8 cellular contexts compared by ENCODE assay signal in the genomic region with DNA sequence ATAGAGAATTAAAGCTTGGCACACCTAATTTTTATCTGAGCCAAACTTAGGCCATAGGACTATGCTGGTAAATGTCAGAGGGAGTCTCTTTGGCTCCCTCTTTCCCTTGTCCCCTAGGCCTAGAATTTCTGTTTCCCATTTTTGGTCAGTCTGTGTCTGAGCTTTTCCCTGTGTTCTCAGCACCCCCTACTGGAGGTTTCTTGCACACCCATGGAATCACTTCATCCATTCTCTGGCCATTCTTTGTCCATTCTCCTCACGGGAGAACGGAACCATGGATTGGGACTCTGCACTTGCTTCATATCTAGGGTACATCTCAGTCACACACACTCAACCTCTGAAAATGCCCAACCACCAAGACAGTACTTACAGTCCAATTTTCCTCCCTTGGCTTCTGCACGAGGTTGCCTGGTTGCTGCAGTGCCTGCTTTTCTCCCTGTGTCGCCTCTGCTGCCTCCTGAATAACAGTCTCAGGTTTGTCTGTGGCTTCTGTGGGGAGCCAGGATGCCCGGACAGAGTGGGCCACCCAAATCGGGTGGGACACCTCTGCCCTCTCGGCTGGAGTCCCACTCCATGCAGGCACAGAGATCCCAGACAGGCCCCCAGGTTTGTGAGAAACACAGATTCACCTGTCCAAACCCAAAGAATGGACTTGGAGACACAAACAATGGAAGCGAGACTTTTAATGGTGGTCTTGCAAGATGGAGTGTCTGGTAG. TPM values are rescaled to one million over a fixed set of nuclear protein-coding genes. Genes with fewer than 3 reads are reported as not detected.
DNase-seq lines count a peak whose midpoint lies in the region; ATAC-seq, FAIRE-seq and TF ChIP-seq lines count a peak whose summit lies in the region.

No MANE protein-coding gene starts in this region.

- no peak overlapping the region for H3K18ac ChIP-seq in H1 (ENCODE audit: extremely low read depth, low read length)

- no peak overlapping the region for H3K4ac ChIP-seq in H1 (replicated peaks; ENCODE audit: insufficient read length, low read depth, low read length)

- ATAC-seq in HG03457 (IDR thresholded peaks at IDR 0.05; ENCODE audit: unreplicated experiment): no peak

- H3K4me1 ChIP-seq in Peyer's patch (no peaks in the 10 kb centered on the region), H1 (replicated peaks in 1 of 4; ENCODE audit: control insufficient read depth in 3 of 4, insufficient read depth in 4 of 4, low read length in 3 of 4) (peaks cover 0 to 3% (median 0%) of the 10 kb centered on the region in 4 experiments; a peak in 1 of 7 replicates)

- H3K27ac ChIP-seq in Peyer's patch (no peak overlapping the region), H1 (ENCODE audit: low read depth, low read length) (no peak overlapping the region)

- H2BK15ac ChIP-seq in H1 (ENCODE audit: low read length): no peak overlapping the region

- H2AFZ ChIP-seq in H1 (ENCODE audit: low read length): no peak overlapping the region

- H3K9me3 ChIP-seq in Peyer's patch (no peaks in the 10 kb centered on the region), H1 (ENCODE audit: insufficient read depth in 2 of 2, low read depth in 1 of 2, low read length in 1 of 2) (0 out of 4 replicates have a peak, but pooled peaks cover 0 to 5% of the 10 kb centered on the region in 2 experiments)

- no peak overlapping the region for H4K5ac ChIP-seq in H1 (ENCODE audit: insufficient read length, low read depth, low read length)

- H2BK5ac ChIP-seq in H1 (ENCODE audit: low read depth, low read length): no peak overlapping the region; the same call in 1 of the 2 replicates

- no peak for TF ChIP-seq POLR2A in GM12892 (IDR thresholded peaks at IDR 0.05; ENCODE audit: low read depth, low read length)
- TF ChIP-seq POLR2A in Peyer's patch (IDR thresholded peaks at IDR 0.05): no peak
- TF ChIP-seq POLR2A in H1 (IDR thresholded peaks at IDR 0.05; ENCODE audit: control extremely low read depth in 1 of 2, low read depth in 2 of 2, low read length in 2 of 2): no peak

- TF ChIP-seq RAD21 in H1 (IDR thresholded peaks at IDR 0.05 in 1 of 2, conservative IDR thresholded peaks at IDR 0.05 in 1 of 2; ENCODE audit: low read depth in 2 of 2, low read length in 2 of 2): peak; percentile 91 to 92

- TF ChIP-seq CTCF in Peyer's patch (IDR thresholded peaks at IDR 0.05): peak; percentile 22 to 85 (median 66)
- TF ChIP-seq CTCF in H1 (IDR thresholded peaks at IDR 0.05; ENCODE audit: control extremely low read depth in 1 of 3, insufficient read depth in 1 of 3, low read depth in 1 of 3, low read length in 3 of 3): peak; percentile 38 to 84 (median 77)

- H3K36me3 ChIP-seq in Peyer's patch (no peaks in the 10 kb centered on the region), H1 (ENCODE audit: control insufficient read depth in 2 of 4, insufficient read depth in 4 of 4, low read length in 3 of 4) (peaks cover 0 to 14% (median 2%) of the 10 kb centered on the region in 4 experiments; a peak in 6 of 8 replicates)

- DNase-seq in Ammon's horn (ENCODE audit: low spot score) (peak; percentile 62), GM12892 (ENCODE audit: insufficient read length) (no peak), Peyer's patch (peak in 2 of 3 donors; percentile 28 to 80), H1 (ENCODE audit: low read depth in 1 of 2, low spot score in 2 of 2) (peak; percentile 10 to 78), midbrain (lab: John Stamatoyannopoulos, UW) (peak; percentile 42), NCI-H345 (lab: John Stamatoyannopoulos, UW) (no peak), HuH-7.5 (ENCODE audit: low spot score) (no peak)

- no peak overlapping the region for H2BK12ac ChIP-seq in H1 (ENCODE audit: low read depth, low read length)

- H3K4me2 ChIP-seq in H1 (ENCODE audit: insufficient read depth in 1 of 2, low read depth in 2 of 2, low read length in 2 of 2): no peak overlapping the region

- no peaks in the 10 kb centered on the region for H4K20me1 ChIP-seq in H1 (replicated peaks in 1 of 2; ENCODE audit: control insufficient read depth in 1 of 2, insufficient read depth in 2 of 2, low read length in 2 of 2)

- no peaks in the 10 kb centered on the region for H3K23me2 ChIP-seq in H1 (ENCODE audit: low read depth, low read length)

- H4K91ac ChIP-seq in H1 (replicated peaks; ENCODE audit: insufficient read length, low read length): no peak overlapping the region

- no peak for TF ChIP-seq EP300 in H1 (IDR thresholded peaks at IDR 0.05; ENCODE audit: borderline replicate concordance in 1 of 2, low read depth in 2 of 2, low read length in 2 of 2)

- no peak overlapping the region for H2AK5ac ChIP-seq in H1 (ENCODE audit: low read depth, low read length)

- H3K79me1 ChIP-seq in H1 (ENCODE audit: low read depth, low read length): no peaks in the 10 kb centered on the region

- POLR2A ChIA-PET in H1 (lab: Charles Lee; ENCODE audit: partially characterized antibody): no interaction called here

- FAIRE-seq in GM12892 (lab: Jason Lieb, UNC) (peak; percentile 70), H1 (lab: Jason Lieb, UNC) (peak; percentile 92)

- no peak overlapping the region for H3K14ac ChIP-seq in H1 (ENCODE audit: insufficient read length)

- no peak overlapping the region for H3K9ac ChIP-seq in H1 (replicated peaks in 1 of 4; ENCODE audit: extremely low read depth in 1 of 4, low read depth in 3 of 4, low read length in 3 of 4)

- 86% methylated on average over 8 of the region's 8 CpGs; no CpG with 5 or more reads in 1 of the 2 experiments for WGBS in H1 (ENCODE audit: extremely low coverage in 1 of 2, insufficient coverage in 1 of 2, insufficient read length in 1 of 2, insufficient replicate concordance in 2 of 2, low coverage in 1 of 2, low lambda C conversion rate in 2 of 2, missing lambda C conversion rate in 1 of 2), 2 experiments

- no peak overlapping the region for H3K23ac ChIP-seq in H1 (ENCODE audit: insufficient read length)

- H4K8ac ChIP-seq in H1 (ENCODE audit: extremely low read depth, insufficient read depth, low read length): peak overlapping the region; percentile 3; the same call in 1 of the 2 replicates

- H3K4me3 ChIP-seq in Peyer's patch: no peak overlapping the region
- H3K4me3 ChIP-seq in H1 (ENCODE audit: extremely low read depth in 1 of 4, insufficient read depth in 2 of 4, low read depth in 3 of 4, low read length in 4 of 4): no peak overlapping the region

- no peaks in the 10 kb centered on the region; a peak in 1 of 4 replicates for H3K79me2 ChIP-seq in H1 (ENCODE audit: control insufficient read depth in 1 of 2, insufficient read depth in 2 of 2, low read length in 2 of 2)

- no peaks in the 10 kb centered on the region for H3K27me3 ChIP-seq in Peyer's patch
- no peaks in the 10 kb centered on the region for H3K27me3 ChIP-seq in H1 (replicated peaks in 1 of 4; ENCODE audit: control insufficient read depth in 3 of 4, extremely low read depth in 1 of 4, insufficient read depth in 3 of 4, low read length in 3 of 4)

- CTCF ChIA-PET in H1 (lab: Charles Lee; ENCODE audit: partially characterized antibody): interaction anchor here (0.6 to 2.3 kb wide), 17 partner anchors 10 to 1100 kb away, joined by 3 to 13 read pairs (median 4); no protein-coding TSS in a partner anchor

- no peak overlapping the region for H3K56ac ChIP-seq in H1 (replicated peaks; ENCODE audit: insufficient read length, low read depth, low read length)

- no peak overlapping the region for H2BK20ac ChIP-seq in H1 (ENCODE audit: low read length)

- no peak overlapping the region for H2BK120ac ChIP-seq in H1 (replicated peaks; ENCODE audit: low read depth, low read length)

TF ChIP-seq in H1, 55 proteins besides CTCF, POLR2A, EP300 and RAD21:
- TF ChIP-seq KDM1A (IDR thresholded peaks at IDR 0.05; ENCODE audit: borderline replicate concordance, low read length) (no peak), YY1 (IDR thresholded peaks at IDR 0.05; ENCODE audit: low read depth, low read length) (no peak), GABPA (IDR thresholded peaks at IDR 0.05; ENCODE audit: borderline replicate concordance, insufficient read depth, low read length) (no peak), GTF2F1 (IDR thresholded peaks at IDR 0.05; ENCODE audit: borderline replicate concordance, low read depth, low read length) (no peak), RXRA (IDR thresholded peaks at IDR 0.05; ENCODE audit: insufficient read depth, low read depth, low read length) (no peak), SUZ12 (IDR thresholded peaks at IDR 0.05; ENCODE audit: low read length) (no peak), KDM4A (IDR thresholded peaks at IDR 0.05; ENCODE audit: low read depth, low read length, severe bottlenecking) (no peak), TBP (IDR thresholded peaks at IDR 0.05; ENCODE audit: low read depth, low read length) (no peak), NANOG (IDR thresholded peaks at IDR 0.05; ENCODE audit: insufficient read depth, low read depth, low read length, poor library complexity, severe bottlenecking) (no peak), SIN3A (conservative IDR thresholded peaks at IDR 0.05 in 1 of 2, IDR thresholded peaks at IDR 0.05 in 1 of 2; ENCODE audit: low read depth in 1 of 2, low read length in 2 of 2) (no peak), ASH2L (IDR thresholded peaks at IDR 0.05; ENCODE audit: low read length) (no peak)
- TF ChIP-seq, protein P1, sequence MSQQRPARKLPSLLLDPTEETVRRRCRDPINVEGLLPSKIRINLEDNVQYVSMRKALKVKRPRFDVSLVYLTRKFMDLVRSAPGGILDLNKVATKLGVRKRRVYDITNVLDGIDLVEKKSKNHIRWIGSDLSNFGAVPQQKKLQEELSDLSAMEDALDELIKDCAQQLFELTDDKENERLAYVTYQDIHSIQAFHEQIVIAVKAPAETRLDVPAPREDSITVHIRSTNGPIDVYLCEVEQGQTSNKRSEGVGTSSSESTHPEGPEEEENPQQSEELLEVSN (IDR thresholded peaks at IDR 0.05): no peak

RNA-seq across cellular contexts. Expression of a gene that starts 35.1 kb away (rescaled TPM):
- 0.38 TPM for polyA plus RNA-seq in GM12892 (2012; ENCODE audit: missing spikeins)
- 10 to 100 TPM in 1 of 4 donors, 1 to 10 TPM in 2, under 1 TPM in 1; 0.35 to 19.0 (median 3.2) TPM for total RNA-seq in Peyer's patch
- total RNA-seq in H1 (2021; fragmentation: NEBNext Ultra II Directional; extraction: Animal tissue kit (Norgen Biotek cat#: 25700)): 4.9 and 6.1 TPM in 2 replicates
- 1.5 and 1.8 TPM in 2 replicates for polyA plus RNA-seq in H1 (2011; rRNA removed)
- 2.7 TPM for polyA plus RNA-seq in H1 (2011; cell fraction: cytosol; rRNA removed)
- polyA plus RNA-seq in H1 (2011; cell fraction: nucleus; rRNA removed): 5.0 TPM
- 1.7 to 4.3 TPM (median 2.6 TPM) in 4 replicates for polyA plus RNA-seq in H1 (2012, experiment 1 of 2)
- 0.16 TPM for polyA plus RNA-seq in H1 (2012, experiment 2 of 2)
- polyA plus RNA-seq in H1 (2013, experiment 1 of 2): 3.1 TPM
- polyA plus RNA-seq in H1 (2013, experiment 2 of 2): 3.0 TPM
- 6.2 and 7.5 TPM in 2 replicates for polyA minus RNA-seq in H1 (2011; rRNA and poly(A)+ RNA removed)
- 3.4 TPM for polyA minus RNA-seq in H1 (2011; cell fraction: cytosol; rRNA and poly(A)+ RNA removed)
- 33.2 TPM for polyA minus RNA-seq in H1 (2011; cell fraction: nucleus; rRNA and poly(A)+ RNA removed)

Comparison
In these comparisons a context has a peak if more than half of its experiments do, and no peak if none do; other contexts are left out.
1. DNase-seq: peak in Ammon's horn (single experiment), Peyer's patch (2 of 3), H1 (2 of 2) and midbrain (single experiment); none in GM12892 (single experiment), NCI-H345 (single experiment) and HuH-7.5 (single experiment).